Comparison of ENCODE assay signal across 13 cellular contexts in genomic region chr6:35080821-35081425, GRCh38.
DNase-seq lines count a peak whose midpoint lies in the region; ATAC-seq and TF ChIP-seq lines count a peak whose summit lies in the region.
"Had no signal": no experiment of that assay in that cellular context is flagged by ENCODE, and none has a peak within 500 bp of the region (broad histone marks: within the 10 kb centered on the region; RNA-seq: fewer than 3 reads in every experiment).

No MANE protein-coding gene starts in this region.

- H3K36me3 ChIP-seq in HUES6 (ENCODE audit: control insufficient read depth, insufficient read depth, low read length): peaks cover 67% of the 10 kb centered on the region
- peaks cover 0 to 96% of the 10 kb centered on the region in 2 donors for H3K36me3 ChIP-seq in left lung
- peaks cover 0 to 100% (median 88%) of the 10 kb centered on the region in 6 donors for H3K36me3 ChIP-seq in spleen
- H3K36me3 ChIP-seq: cardiac muscle cell had no signal

- no peak for TF ChIP-seq POLR2A in spleen (IDR thresholded peaks at IDR 0.05)

- H3K4me3 ChIP-seq in HUES6 (ENCODE audit: low read depth, low read length) (no peak overlapping the region), astrocyte of the spinal cord (ENCODE audit: low read depth, low read length) (no peak overlapping the region), left lung (no peak overlapping the region), spleen (no peak overlapping the region)
- H3K4me3 ChIP-seq: cardiac muscle cell, GM23248 had no signal

- intact Hi-C loops in left lung (cut with DNase I) (no loop called here), spleen (cut with DNase I; ENCODE audit: low total_unique reads) (no loop called here)

- peak; percentile 6 for TF ChIP-seq CTCF in astrocyte of the spinal cord (IDR thresholded peaks at IDR 0.05; ENCODE audit: low read depth, low read length)
- TF ChIP-seq CTCF in left lung (IDR thresholded peaks at IDR 0.05): no peak
- TF ChIP-seq CTCF in spleen (IDR thresholded peaks at IDR 0.05 in 8 of 11, conservative IDR thresholded peaks at IDR 0.05 in 3 of 11): no peak

- 81 to 89% (median 83%) methylated on average over 14 to 21 of the region's 21 CpGs for WGBS in spleen, 5 donors

- no peak overlapping the region for H3K27ac ChIP-seq in HUES6 (ENCODE audit: low read depth, low read length)
- peak overlapping the region in 1 of 2 donors; percentile 42 for H3K27ac ChIP-seq in left lung
- H3K27ac ChIP-seq in spleen: peak overlapping the region in 5 of 8 donors; percentile 61 to 76 (median 72)
- H3K27ac ChIP-seq: cardiac muscle cell, GM23248 had no signal

- ATAC-seq in left lung: peak; percentile 9
- ATAC-seq in HG03280 (IDR thresholded peaks at IDR 0.05; ENCODE audit: unreplicated experiment): no peak
- ATAC-seq in GM19328 (IDR thresholded peaks at IDR 0.05; ENCODE audit: unreplicated experiment): no peak

- H3K9me3 ChIP-seq in HUES6 (ENCODE audit: control insufficient read depth, insufficient read depth, low read depth, low read length): no peaks in the 10 kb centered on the region
- H3K9me3 ChIP-seq in left lung: no peaks in the 10 kb centered on the region
- H3K9me3 ChIP-seq in spleen: no peaks in the 10 kb centered on the region

- in situ Hi-C loops in astrocyte of the spinal cord (cut with HindIII; ENCODE audit: low sequenced_read_pairs): no loop called here

- no peak for DNase-seq in astrocyte of the spinal cord (ENCODE audit: low read depth, low spot score)
- peak in 1 of 2 donors; percentile 26 for DNase-seq in left lung
- DNase-seq in spleen: peak; percentile 67
- no peak for DNase-seq in NCI-H69 (lab: John Stamatoyannopoulos, UW)
- DNase-seq in NCI-H2196 treated with DMSO at 0.1 percent for 48 hours (lab: John Stamatoyannopoulos, UW; ENCODE audit: unreplicated experiment): no peak
- DNase-seq: GM23248, MM.1S, NCI-H2227 treated with DMSO at 0.1 percent for 48 hours, retina had no signal

- H3K9ac ChIP-seq in HUES6 (ENCODE audit: low read length): peak overlapping the region; percentile 25
- H3K9ac ChIP-seq: GM23248 had no signal

- H3K4me1 ChIP-seq in HUES6 (ENCODE audit: control insufficient read depth, insufficient read depth, low read length): peaks cover 22% of the 10 kb centered on the region
- H3K4me1 ChIP-seq in left lung: peaks cover 0 to 10% of the 10 kb centered on the region in 2 donors
- H3K4me1 ChIP-seq in spleen: peaks cover 12 to 32% (median 23%) of the 10 kb centered on the region in 6 donors

- H3K27me3 ChIP-seq in HUES6 (ENCODE audit: control insufficient read depth, insufficient read depth, low read length): no peaks in the 10 kb centered on the region
- no peaks in the 10 kb centered on the region for H3K27me3 ChIP-seq in left lung
- H3K27me3 ChIP-seq in spleen (replicated peaks in 1 of 7): no peaks in the 10 kb centered on the region
- H3K27me3 ChIP-seq: cardiac muscle cell had no signal
